11 cellular contexts compared by ENCODE assay signal in genomic region chr1:234841710-234842231, GRCh38.
DNase-seq lines count a peak whose midpoint lies in the region; TF ChIP-seq lines count a peak whose summit lies in the region.
"Had no signal": no experiment of that assay in that cellular context is flagged by ENCODE, and none has a peak within 500 bp of the region (broad histone marks: within the 10 kb centered on the region; RNA-seq: fewer than 3 reads in every experiment).

No MANE protein-coding gene starts in this region.

- TF ChIP-seq CTCF in stomach (IDR thresholded peaks at IDR 0.05): no peak

- H3K4me3 ChIP-seq in stomach: no peak overlapping the region
- H3K4me3 ChIP-seq: breast epithelium, MG63 had no signal

- H3K27me3 ChIP-seq in stomach: no peaks in the 10 kb centered on the region
- H3K27me3 ChIP-seq: breast epithelium, MG63 had no signal

- intact Hi-C loops in posterior vena cava (cut with DNase I): no loop called here
- intact Hi-C loops in stomach (cut with DNase I; ENCODE audit: low total_unique reads): no loop called here

- H3K27ac Mint-ChIP-seq in activated naive CD8-positive, alpha-beta T cell: peak overlapping the region; percentile 24

- peaks cover 2 to 56% (median 11%) of the 10 kb centered on the region in 4 donors for H3K4me1 ChIP-seq in stomach
- H3K4me1 ChIP-seq: breast epithelium had no signal

- 68 to 83% (median 77%) methylated on average over 7 of the region's 7 CpGs for WGBS in stomach, 5 donors

- no peaks in the 10 kb centered on the region for H3K9me3 ChIP-seq in stomach
- H3K9me3 ChIP-seq: breast epithelium, MG63 had no signal

- H3K4me3 Mint-ChIP-seq in activated naive CD8-positive, alpha-beta T cell: no peak overlapping the region

- no peak for TF ChIP-seq EP300 in stomach (IDR thresholded peaks at IDR 0.05)

- H3K4me1 Mint-ChIP-seq in activated naive CD8-positive, alpha-beta T cell (ENCODE audit: low read depth): peaks cover 72% of the 10 kb centered on the region

- TF ChIP-seq POLR2A in stomach (IDR thresholded peaks at IDR 0.05): no peak

- peak overlapping the region in 2 of 5 donors; percentile 44 to 56 for H3K27ac ChIP-seq in stomach
- H3K27ac ChIP-seq: breast epithelium had no signal

- DNase-seq in EH (ENCODE audit: low read depth) (peak; percentile 17), KG1 (lab: John Stamatoyannopoulos, UW) (peak; percentile 41), midbrain (lab: John Stamatoyannopoulos, UW) (peak; percentile 27), OCI-M2 (lab: John Stamatoyannopoulos, UW; ENCODE audit: unreplicated experiment) (no peak), posterior vena cava (ENCODE audit: low spot score) (no peak), stomach (no peak), DMS153 (lab: John Stamatoyannopoulos, UW) (no peak)
- DNase-seq: HCEC 1CT, MG63 had no signal

- H3K27me3 Mint-ChIP-seq in activated naive CD8-positive, alpha-beta T cell: no peaks in the 10 kb centered on the region

- H3K9me3 Mint-ChIP-seq in activated naive CD8-positive, alpha-beta T cell (ENCODE audit: low read depth): no peaks in the 10 kb centered on the region

- no peaks in the 10 kb centered on the region for H3K36me3 ChIP-seq in stomach
- H3K36me3 ChIP-seq: breast epithelium, MG63 had no signal

- H3K36me3 Mint-ChIP-seq in activated naive CD8-positive, alpha-beta T cell: no peaks in the 10 kb centered on the region

Comparison
In these comparisons a context has a peak if more than half of its experiments do, and no peak if none do; other contexts are left out.
1. DNase-seq: peak in EH (single experiment), KG1 (single experiment) and midbrain (single experiment); none in OCI-M2 (single experiment), posterior vena cava (single experiment), stomach (single experiment) and DMS153 (single experiment).